Comparison of ENCODE assay signal across 19 cellular contexts in the genomic region with DNA sequence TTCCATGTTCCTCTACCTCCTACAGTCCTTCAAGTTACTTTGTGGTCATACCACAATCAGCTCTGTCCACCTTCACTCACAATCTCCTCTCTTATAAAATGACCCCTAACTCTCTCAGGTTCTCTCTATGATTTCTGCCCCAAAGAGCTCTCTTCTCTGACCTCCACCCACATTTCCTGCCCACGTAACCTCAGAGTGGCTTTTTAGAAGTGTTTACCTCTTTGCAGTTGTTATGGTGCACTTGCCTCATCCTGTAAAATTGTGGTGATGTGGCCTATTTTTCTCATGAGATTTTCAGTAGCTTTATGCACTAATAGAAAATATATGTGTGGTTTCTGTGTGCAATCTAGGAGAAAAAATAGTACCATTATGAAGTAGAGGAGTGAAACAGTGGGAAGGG.
DNase-seq lines count a peak whose midpoint lies in the region; FAIRE-seq and TF ChIP-seq lines count a peak whose summit lies in the region.
"Had no signal": no experiment of that assay in that cellular context is flagged by ENCODE, and none has a peak within 500 bp of the region (broad histone marks: within the 10 kb centered on the region; RNA-seq: fewer than 3 reads in every experiment).

No MANE protein-coding gene starts in this region.

- H3K27me3 ChIP-seq in astrocyte (ENCODE audit: insufficient read depth, low read length): no peaks in the 10 kb centered on the region
- H3K27me3 ChIP-seq in GM23248 (replicated peaks; ENCODE audit: insufficient read depth): no peaks in the 10 kb centered on the region
- H3K27me3 ChIP-seq: esophagus muscularis mucosa, spleen, tibial nerve had no signal

- CTCF ChIA-PET in activated CD4-positive, alpha-beta T cell treated with anti-CD3 and anti-CD28 coated beads, Interleukin-2, amount 10 ng/mL, durations not matched to agents 7 days and 5 days (lab: Charles Lee): no interaction called here

- H3K27ac Mint-ChIP-seq in activated CD4-positive, alpha-beta T cell treated with anti-CD3 and anti-CD28 coated beads, Interleukin-2, amount 10 ng/mL, durations not matched to agents 7 days and 5 days: no peak overlapping the region
- H3K27ac Mint-ChIP-seq in astrocyte (ENCODE audit: unreplicated experiment): peak overlapping the region; percentile 90
- H3K27ac Mint-ChIP-seq: H9 had no signal

- in situ Hi-C loops in GM23248 (cut with MboI): no loop called here

- 29 to 34% methylated on average over 1 of the region's 1 CpG for WGBS in GM23248 (ENCODE audit: low coverage in 1 of 2, low lambda C conversion rate in 2 of 2, missing lambda C conversion rate in 2 of 2), 2 experiments

- H3K9ac ChIP-seq in astrocyte (ENCODE audit: low read length) (no peak overlapping the region), GM23248 (no peak overlapping the region)

- no peaks in the 10 kb centered on the region for H3K79me2 ChIP-seq in astrocyte (ENCODE audit: insufficient read depth, low read length)
- no peaks in the 10 kb centered on the region for H3K79me2 ChIP-seq in GM23248 (ENCODE audit: insufficient read depth)

- H2AFZ ChIP-seq in astrocyte (ENCODE audit: low read depth, low read length) (no peak overlapping the region), GM23248 (no peak overlapping the region)

- no peaks in the 10 kb centered on the region for H3K36me3 ChIP-seq in astrocyte (ENCODE audit: insufficient read depth, low read length)
- no peaks in the 10 kb centered on the region for H3K36me3 ChIP-seq in GM23248 (ENCODE audit: low read depth)
- H3K36me3 ChIP-seq: esophagus muscularis mucosa, prostate gland, spleen, tibial nerve had no signal

- H3K4me1 ChIP-seq in astrocyte (ENCODE audit: insufficient read depth, low read length) (no peaks in the 10 kb centered on the region), GM23248 (ENCODE audit: insufficient read depth) (no peaks in the 10 kb centered on the region)
- H3K4me1 ChIP-seq: esophagus muscularis mucosa, prostate gland, spleen, tibial nerve had no signal

- H3F3A ChIP-seq in GM23248 (ENCODE audit: insufficient read depth): no peaks in the 10 kb centered on the region

- H3K36me3 Mint-ChIP-seq in activated CD4-positive, alpha-beta T cell treated with anti-CD3 and anti-CD28 coated beads, Interleukin-2, amount 10 ng/mL, durations not matched to agents 7 days and 5 days (ENCODE audit: low read depth): no peaks in the 10 kb centered on the region
- no peaks in the 10 kb centered on the region for H3K36me3 Mint-ChIP-seq in astrocyte (ENCODE audit: low read depth, unreplicated experiment)
- H3K36me3 Mint-ChIP-seq: naive B cell had no signal

- no peaks in the 10 kb centered on the region for H4K20me1 ChIP-seq in astrocyte (ENCODE audit: insufficient read depth, low read length)
- H4K20me1 ChIP-seq in GM23248 (ENCODE audit: insufficient read depth): no peaks in the 10 kb centered on the region

- POLR2A ChIA-PET in activated CD4-positive, alpha-beta T cell treated with anti-CD3 and anti-CD28 coated beads, Interleukin-2, amount 10 ng/mL, durations not matched to agents 7 days and 5 days (lab: Charles Lee): no interaction called here

- H3K4me3 Mint-ChIP-seq in activated CD4-positive, alpha-beta T cell treated with anti-CD3 and anti-CD28 coated beads, Interleukin-2, amount 10 ng/mL, durations not matched to agents 7 days and 5 days: no peak overlapping the region
- peak overlapping the region; percentile 3 for H3K4me3 Mint-ChIP-seq in astrocyte (ENCODE audit: unreplicated experiment)
- H3K4me3 Mint-ChIP-seq: H9, naive B cell had no signal

- H3K27ac ChIP-seq in astrocyte (ENCODE audit: low read depth, low read length) (no peak overlapping the region), GM23248 (no peak overlapping the region)
- H3K27ac ChIP-seq: esophagus muscularis mucosa, prostate gland, tibial nerve had no signal

- no peak for FAIRE-seq in astrocyte (lab: Jason Lieb, UNC)
- FAIRE-seq: A204.1 had no signal

- H3K9me3 Mint-ChIP-seq in activated CD4-positive, alpha-beta T cell treated with anti-CD3 and anti-CD28 coated beads, Interleukin-2, amount 10 ng/mL, durations not matched to agents 7 days and 5 days: peaks cover 4% of the 10 kb centered on the region
- no peaks in the 10 kb centered on the region for H3K9me3 Mint-ChIP-seq in astrocyte (ENCODE audit: unreplicated experiment)
- H3K9me3 Mint-ChIP-seq: H9 had no signal

- H3K9me3 ChIP-seq in astrocyte (ENCODE audit: insufficient read depth, low read depth, low read length) (no peaks in the 10 kb centered on the region), GM23248 (ENCODE audit: low read depth) (no peaks in the 10 kb centered on the region)
- H3K9me3 ChIP-seq: esophagus muscularis mucosa, prostate gland, tibial nerve had no signal

- H3K4me2 ChIP-seq in astrocyte (ENCODE audit: low read length) (no peak overlapping the region), GM23248 (ENCODE audit: unreplicated experiment) (no peak overlapping the region)

- no peaks in the 10 kb centered on the region for H3K27me3 Mint-ChIP-seq in activated CD4-positive, alpha-beta T cell treated with anti-CD3 and anti-CD28 coated beads, Interleukin-2, amount 10 ng/mL, durations not matched to agents 7 days and 5 days
- H3K27me3 Mint-ChIP-seq in astrocyte (ENCODE audit: low read depth, unreplicated experiment): no peaks in the 10 kb centered on the region
- H3K27me3 Mint-ChIP-seq: naive B cell had no signal

- peaks cover 16% of the 10 kb centered on the region for H3K4me1 Mint-ChIP-seq in activated CD4-positive, alpha-beta T cell treated with anti-CD3 and anti-CD28 coated beads, Interleukin-2, amount 10 ng/mL, durations not matched to agents 7 days and 5 days
- H3K4me1 Mint-ChIP-seq in astrocyte (ENCODE audit: low read depth, unreplicated experiment): peaks cover 22% of the 10 kb centered on the region
- H3K4me1 Mint-ChIP-seq: H9, naive B cell had no signal

- H3K9me2 ChIP-seq in GM23248 (ENCODE audit: insufficient read depth): no peaks in the 10 kb centered on the region

- H3K4me3 ChIP-seq in astrocyte (ENCODE audit: insufficient read depth, low read depth, low read length): no peak overlapping the region
- H3K4me3 ChIP-seq in GM23248: no peak overlapping the region
- H3K4me3 ChIP-seq: esophagus muscularis mucosa, prostate gland, spleen, tibial nerve had no signal

- TF ChIP-seq CTCF in astrocyte (IDR thresholded peaks at IDR 0.05; ENCODE audit: insufficient read depth, low read depth, low read length): no peak

- DNase-seq in activated CD4-positive, alpha-beta T cell treated with anti-CD3 and anti-CD28 coated beads, Interleukin-2, amount 10 ng/mL, durations not matched to agents 7 days and 5 days: peak; percentile 50
- no peak for DNase-seq in activated CD4-positive, alpha-beta T cell treated with anti-CD3 and anti-CD28 coated beads, Interleukin-2, amount 50 U/mL, for 1 hour
- DNase-seq in NCI-H226 (peak; percentile 20), astrocyte (ENCODE audit: low read depth) (peak; percentile 0), renal cortical epithelial cell (ENCODE audit: low read depth) (peak; percentile 11), SHP77 treated with DMSO at 0.1 percent for 48 hours (lab: John Stamatoyannopoulos, UW) (no peak), NCI-H2196 (lab: John Stamatoyannopoulos, UW; ENCODE audit: unreplicated experiment) (no peak), GM23248 (no peak)
- DNase-seq: activated effector memory CD4-positive, alpha-beta T cell treated with Interleukin-2 at 50 U/mL for 16 hours; C1 segment of cervical spinal cord; DND-41; H9; naive B cell; NCI-H1105 treated with DMSO at 0.1 percent for 48 hours; spleen had no signal

Comparison
In these comparisons a context has a peak if more than half of its experiments do, and no peak if none do; other contexts are left out.
1. DNase-seq: peak in activated CD4-positive, alpha-beta T cell treated with anti-CD3 and anti-CD28 coated beads, Interleukin-2, amount 10 ng/mL, durations not matched to agents 7 days and 5 days (single experiment), NCI-H226 (single experiment), astrocyte (single experiment) and renal cortical epithelial cell (single experiment); none in activated CD4-positive, alpha-beta T cell treated with anti-CD3 and anti-CD28 coated beads, Interleukin-2, amount 50 U/mL, for 1 hour (single experiment), SHP77 treated with DMSO at 0.1 percent for 48 hours (single experiment), NCI-H2196 (single experiment) and GM23248 (single experiment).